In genomic region chr1:151405167-151405951, GRCh38 we compare ENCODE assay signal across 18 cellular contexts. TPM values are rescaled to one million over a fixed set of nuclear protein-coding genes. Genes with fewer than 3 reads are reported as not detected.
A peak's percentile ranks its signal among the peaks of the same experiment; 100 is the strongest.
DNase-seq lines count a peak whose midpoint lies in the region; ATAC-seq and TF ChIP-seq lines count a peak whose summit lies in the region.
"Had no signal": no experiment of that assay in that cellular context is flagged by ENCODE, and none has a peak within 500 bp of the region (broad histone marks: within the 10 kb centered on the region; RNA-seq: fewer than 3 reads in every experiment).

No MANE protein-coding gene starts in this region.

- peak; percentile 11 for TF ChIP-seq POLR2A in GM18505 (IDR thresholded peaks at IDR 0.05; ENCODE audit: borderline replicate concordance, extremely low read depth, insufficient read depth, insufficient read length)

- peaks cover 62% of the 10 kb centered on the region for H3K36me3 Mint-ChIP-seq in activated CD4-positive, alpha-beta T cell treated with anti-CD3 and anti-CD28 coated beads for 36 hours (ENCODE audit: low read depth)
- peaks cover 69% of the 10 kb centered on the region for H3K36me3 Mint-ChIP-seq in activated CD4-positive, alpha-beta T cell treated with anti-CD3 and anti-CD28 coated beads, Interleukin-2, amount 10 ng/mL, durations not matched to agents 24 days and 14 days (ENCODE audit: low read depth)
- H3K36me3 Mint-ChIP-seq in central memory CD8-positive, alpha-beta T cell (ENCODE audit: insufficient read depth) = peaks cover 73% of the 10 kb centered on the region
- peaks cover 75% of the 10 kb centered on the region for H3K36me3 Mint-ChIP-seq in nephron progenitor cell (ENCODE audit: low read depth)

- POLR2A ChIA-PET in activated CD4-positive, alpha-beta T cell treated with anti-CD3 and anti-CD28 coated beads for 36 hours (lab: Charles Lee) = interaction anchor here (0.6 kb wide), 1 partner anchor 30 kb away, joined by 4 read pairs; no protein-coding TSS in a partner anchor

- no peaks in the 10 kb centered on the region for H3K27me3 Mint-ChIP-seq in activated CD4-positive, alpha-beta T cell treated with anti-CD3 and anti-CD28 coated beads for 36 hours
- H3K27me3 Mint-ChIP-seq in activated CD4-positive, alpha-beta T cell treated with anti-CD3 and anti-CD28 coated beads, Interleukin-2, amount 10 ng/mL, durations not matched to agents 24 days and 14 days = no peaks in the 10 kb centered on the region
- no peaks in the 10 kb centered on the region for H3K27me3 Mint-ChIP-seq in central memory CD8-positive, alpha-beta T cell
- peaks cover 6% of the 10 kb centered on the region for H3K27me3 Mint-ChIP-seq in nephron progenitor cell (ENCODE audit: low read depth, poor library complexity)
- H3K27me3 Mint-ChIP-seq: stimulated activated memory B cell treated with anti-CD40 and anti-IgM and Interleukin-4, amounts not matched to agents 10 μg/mL and 1 μg/mL and 100 μg/mL, for 72 hours had no signal

- no peak for ATAC-seq in activated CD4-positive, alpha-beta T cell treated with anti-CD3 and anti-CD28 coated beads for 36 hours
- no peak for ATAC-seq in GM18505 (IDR thresholded peaks at IDR 0.05; ENCODE audit: unreplicated experiment)
- ATAC-seq in central memory CD8-positive, alpha-beta T cell (replicated peaks; ENCODE audit: extremely low read depth, poor library complexity, severe bottlenecking) = no peak
- ATAC-seq: esophagus mucosa; left lung; stimulated activated memory B cell treated with anti-CD40 and anti-IgM and Interleukin-4, amounts not matched to agents 10 μg/mL and 1 μg/mL and 100 μg/mL, for 72 hours had no signal

- intact Hi-C loops in activated CD4-positive, alpha-beta T cell treated with anti-CD3 and anti-CD28 coated beads for 36 hours (cut with DNase I, micrococcal nuclease) = no loop called here
- intact Hi-C loops in activated CD4-positive, alpha-beta T cell treated with anti-CD3 and anti-CD28 coated beads, Interleukin-2, amount 10 ng/mL, durations not matched to agents 24 days and 14 days (cut with micrococcal nuclease) = no loop called here

- H3K27me3 ChIP-seq in BE2C = no peaks in the 10 kb centered on the region
- H3K27me3 ChIP-seq: left lung, SJCRH30, tibial artery had no signal

- peaks cover 85% of the 10 kb centered on the region for H3K36me3 ChIP-seq in BE2C

- H3K4me1 Mint-ChIP-seq in activated CD4-positive, alpha-beta T cell treated with anti-CD3 and anti-CD28 coated beads for 36 hours = peaks cover 18% of the 10 kb centered on the region
- peaks cover 16% of the 10 kb centered on the region for H3K4me1 Mint-ChIP-seq in activated CD4-positive, alpha-beta T cell treated with anti-CD3 and anti-CD28 coated beads, Interleukin-2, amount 10 ng/mL, durations not matched to agents 24 days and 14 days
- peaks cover 10% of the 10 kb centered on the region for H3K4me1 Mint-ChIP-seq in central memory CD8-positive, alpha-beta T cell
- peaks cover 16% of the 10 kb centered on the region for H3K4me1 Mint-ChIP-seq in nephron progenitor cell

- TF ChIP-seq CTCF in nephron progenitor cell (IDR thresholded peaks at IDR 0.05) (no peak), BE2C (IDR thresholded peaks at IDR 0.05; ENCODE audit: low read depth, low read length) (no peak)

- H3K9me3 Mint-ChIP-seq in activated CD4-positive, alpha-beta T cell treated with anti-CD3 and anti-CD28 coated beads for 36 hours (ENCODE audit: low read depth) = no peaks in the 10 kb centered on the region
- no peaks in the 10 kb centered on the region for H3K9me3 Mint-ChIP-seq in activated CD4-positive, alpha-beta T cell treated with anti-CD3 and anti-CD28 coated beads, Interleukin-2, amount 10 ng/mL, durations not matched to agents 24 days and 14 days
- H3K9me3 Mint-ChIP-seq in central memory CD8-positive, alpha-beta T cell = no peaks in the 10 kb centered on the region
- no peaks in the 10 kb centered on the region for H3K9me3 Mint-ChIP-seq in nephron progenitor cell
- H3K9me3 Mint-ChIP-seq: stimulated activated memory B cell treated with anti-CD40 and anti-IgM and Interleukin-4, amounts not matched to agents 10 μg/mL and 1 μg/mL and 100 μg/mL, for 72 hours had no signal

- no peak for DNase-seq in activated CD4-positive, alpha-beta T cell treated with anti-CD3 and anti-CD28 coated beads for 36 hours
- DNase-seq in activated CD4-positive, alpha-beta T cell treated with anti-CD3 and anti-CD28 coated beads, Interleukin-2, amount 10 ng/mL, durations not matched to agents 24 days and 14 days = no peak
- DNase-seq in central memory CD8-positive, alpha-beta T cell (ENCODE audit: low spot score in 2 of 2) = no peak
- DNase-seq in nephron progenitor cell (no peak), NCI-H82 treated with DMSO at 0.1 percent for 48 hours (lab: John Stamatoyannopoulos, UW; ENCODE audit: unreplicated experiment) (no peak), cortex of kidney (lab: John Stamatoyannopoulos, UW) (no peak), BE2C (no peak)
- DNase-seq: activated CD4-positive, alpha-beta T cell treated with anti-CD3 and anti-CD28 coated beads, Interleukin-2, amount 50 U/mL, for 48 hours; left lung; NCI-H69; retina; SJCRH30; tibial artery had no signal

- peak overlapping the region; percentile 28 for H3K27ac Mint-ChIP-seq in activated CD4-positive, alpha-beta T cell treated with anti-CD3 and anti-CD28 coated beads for 36 hours
- no peak overlapping the region for H3K27ac Mint-ChIP-seq in activated CD4-positive, alpha-beta T cell treated with anti-CD3 and anti-CD28 coated beads, Interleukin-2, amount 10 ng/mL, durations not matched to agents 24 days and 14 days
- H3K27ac Mint-ChIP-seq in central memory CD8-positive, alpha-beta T cell (ENCODE audit: low read depth) = peak overlapping the region; percentile 2
- H3K27ac Mint-ChIP-seq in nephron progenitor cell = peak overlapping the region; percentile 52
- H3K27ac Mint-ChIP-seq: stimulated activated memory B cell treated with anti-CD40 and anti-IgM and Interleukin-4, amounts not matched to agents 10 μg/mL and 1 μg/mL and 100 μg/mL, for 72 hours had no signal

- H3K4me3 ChIP-seq in BE2C (ENCODE audit: low read depth, low read length) = no peak overlapping the region
- H3K4me3 ChIP-seq: left lung, SJCRH30, tibial artery had no signal

- no peaks in the 10 kb centered on the region for H3K4me1 ChIP-seq in BE2C

- CTCF ChIA-PET in activated CD4-positive, alpha-beta T cell treated with anti-CD3 and anti-CD28 coated beads for 36 hours (lab: Charles Lee) = interaction anchor here (0.6 to 2.8 kb wide), 7 partner anchors 10 to 122 kb away, joined by 3 to 12 read pairs (median 3); no protein-coding TSS in a partner anchor

- H3K4me3 Mint-ChIP-seq in activated CD4-positive, alpha-beta T cell treated with anti-CD3 and anti-CD28 coated beads for 36 hours = no peak overlapping the region
- H3K4me3 Mint-ChIP-seq in activated CD4-positive, alpha-beta T cell treated with anti-CD3 and anti-CD28 coated beads, Interleukin-2, amount 10 ng/mL, durations not matched to agents 24 days and 14 days = no peak overlapping the region
- no peak overlapping the region for H3K4me3 Mint-ChIP-seq in central memory CD8-positive, alpha-beta T cell
- H3K4me3 Mint-ChIP-seq in nephron progenitor cell = no peak overlapping the region
- H3K4me3 Mint-ChIP-seq: stimulated activated memory B cell treated with anti-CD40 and anti-IgM and Interleukin-4, amounts not matched to agents 10 μg/mL and 1 μg/mL and 100 μg/mL, for 72 hours had no signal

- H3K9me3 ChIP-seq in BE2C = no peaks in the 10 kb centered on the region
- H3K9me3 ChIP-seq: left lung, SJCRH30, tibial artery had no signal

RNA-seq across cellular contexts. Expression of gene PSMB4, which starts 6.0 kb away (rescaled TPM):
- 100 to 1,000 TPM; 315 to 351 TPM for total RNA-seq in activated CD4-positive, alpha-beta T cell treated with anti-CD3 and anti-CD28 coated beads for 36 hours
- total RNA-seq in activated CD4-positive, alpha-beta T cell treated with anti-CD3 and anti-CD28 coated beads, Interleukin-2, amount 10 ng/mL, durations not matched to agents 24 days and 14 days = 452 and 456 TPM in 2 replicates
- 310 TPM for polyA plus RNA-seq in BE2C (2012; ENCODE audit: insufficient read depth, insufficient read length, low read depth)

RNA-seq across cellular contexts. Expression of gene SELENBP1, which starts 32.9 kb away (rescaled TPM):
- total RNA-seq in activated CD4-positive, alpha-beta T cell treated with anti-CD3 and anti-CD28 coated beads for 36 hours = not detected
- total RNA-seq in activated CD4-positive, alpha-beta T cell treated with anti-CD3 and anti-CD28 coated beads, Interleukin-2, amount 10 ng/mL, durations not matched to agents 24 days and 14 days = not detected in 2 replicates
- polyA plus RNA-seq in BE2C (2012; ENCODE audit: insufficient read depth, insufficient read length, low read depth) = 34.5 TPM
- total RNA-seq: OCI-LY7; T-helper 1 cell treated with Interleukin-12 subunit alpha and Interleukin-12 subunit beta and Interleukin-4 antibody, amounts not matched to agents 30 ng/mL and 1 ng/mL, for 36 hours had no signal

RNA-seq across cellular contexts. Expression of gene POGZ, which starts 53.9 kb away (rescaled TPM):
- 100 to 1,000 TPM in 1 of 2 experiments, 10 to 100 TPM in 1; 81.3 to 104 TPM for total RNA-seq in activated CD4-positive, alpha-beta T cell treated with anti-CD3 and anti-CD28 coated beads for 36 hours
- total RNA-seq in activated CD4-positive, alpha-beta T cell treated with anti-CD3 and anti-CD28 coated beads, Interleukin-2, amount 10 ng/mL, durations not matched to agents 24 days and 14 days = 82.6 and 86.5 TPM in 2 replicates
- 51.9 TPM for polyA plus RNA-seq in BE2C (2012; ENCODE audit: insufficient read depth, insufficient read length, low read depth)

RNA-seq across cellular contexts. Expression of gene RFX5, which starts 58.3 kb away (rescaled TPM):
- total RNA-seq in activated CD4-positive, alpha-beta T cell treated with anti-CD3 and anti-CD28 coated beads for 36 hours = 10 to 100 TPM; 47.6 to 50.4 TPM
- 69.2 and 73.1 TPM in 2 replicates for total RNA-seq in activated CD4-positive, alpha-beta T cell treated with anti-CD3 and anti-CD28 coated beads, Interleukin-2, amount 10 ng/mL, durations not matched to agents 24 days and 14 days
- polyA plus RNA-seq in BE2C (2012; ENCODE audit: insufficient read depth, insufficient read length, low read depth) = 21.9 TPM
